31 cellular contexts compared by ENCODE assay signal in genomic region chr2:106704798-106705197, GRCh38.
"Had no signal": no experiment of that assay in that cellular context is flagged by ENCODE, and none has a peak within 500 bp of the region (broad histone marks: within the 10 kb centered on the region; RNA-seq: fewer than 3 reads in every experiment).

No MANE protein-coding gene starts in this region.

- ATAC-seq: naive thymus-derived CD4-positive, alpha-beta T cell; natural killer cell; psoas muscle; right cardiac atrium; sciatic nerve; stimulated activated memory B cell treated with anti-CD40 and anti-IgM and Interleukin-4, amounts not matched to agents 10 μg/mL and 1 μg/mL and 100 μg/mL, for 72 hours; stimulated activated naive CD8-positive, alpha-beta T cell treated with anti-CD3 and anti-CD28 coated beads, Interleukin-15, amount 100 ng/mL, for 72 hours; stimulated activated naive CD8-positive, alpha-beta T cell treated with anti-CD3 and anti-CD28 coated beads, Interleukin-15, Interleukin-2, amounts not matched to agents 100 U/mL and 50 U/mL, for 24 hours had no signal

- DNase-seq: naive thymus-derived CD4-positive, alpha-beta T cell; natural killer cell; occipital lobe; ovary; posterior cingulate gyrus; psoas muscle; right cardiac atrium; spleen; stimulated activated CD4-positive, alpha-beta T cell treated with anti-CD3 and anti-CD28 coated beads, Interleukin-12 subunit alpha, Interleukin-12 subunit beta, amount 100 ng/mL, for 4 hours; stimulated activated CD4-positive, alpha-beta T cell treated with anti-CD3 and anti-CD28 coated beads, Interleukin-1b, Interleukin-23, amount 100 ng/mL, for 48 hours; stimulated activated CD4-positive, alpha-beta T cell treated with anti-CD3 and anti-CD28 coated beads, Interleukin-4, amount 100 ng/mL, for 1 hour; stimulated activated CD4-positive, alpha-beta T cell treated with anti-CD3 and anti-CD28 coated beads, Interleukin-4, amount 100 ng/mL, for 4 hours; stimulated activated CD8-positive, alpha-beta memory T cell treated with anti-CD3 and anti-CD28 coated beads, Interleukin-4, amount 100 ng/mL, for 48 hours; stimulated activated naive CD4-positive, alpha-beta T cell; stimulated activated naive CD8-positive, alpha-beta T cell treated with anti-CD3 and anti-CD28 coated beads, Interleukin-15, amount 100 ng/mL, for 72 hours; stimulated activated naive CD8-positive, alpha-beta T cell treated with anti-CD3 and anti-CD28 coated beads, Interleukin-15, Interleukin-2, amounts not matched to agents 100 U/mL and 50 U/mL, for 24 hours; substantia nigra; thyroid gland; trophoblast cell; upper lobe of left lung had no signal

- H3K9me3 ChIP-seq: ovary, psoas muscle, spleen, suprapubic skin, thoracic aorta, thyroid gland, tibial nerve, upper lobe of left lung, vagina had no signal

- H3K4me3 ChIP-seq: neural progenitor cell, ovary, psoas muscle, skin epidermis, smooth muscle cell, spleen, suprapubic skin, thoracic aorta, thyroid gland, tibial nerve, upper lobe of left lung, vagina had no signal

- H3K4me1 ChIP-seq: neural progenitor cell, psoas muscle, spleen, upper lobe of left lung had no signal

- H3K36me3 ChIP-seq: neural progenitor cell, ovary, spleen, suprapubic skin, thoracic aorta, thyroid gland, tibial nerve, upper lobe of left lung, vagina had no signal

- H2AFZ ChIP-seq: neural progenitor cell, parathyroid adenoma had no signal

- H3K79me2 ChIP-seq: parathyroid adenoma had no signal

- H3K27me3 ChIP-seq: neural progenitor cell, ovary, spleen, suprapubic skin, thyroid gland, tibial nerve, upper lobe of left lung, vagina had no signal

- H3K9ac ChIP-seq: neural progenitor cell, parathyroid adenoma had no signal

- H3K27ac ChIP-seq: neural progenitor cell, ovary, parathyroid adenoma, psoas muscle, skin epidermis, spleen, suprapubic skin, thoracic aorta, thyroid gland, tibial nerve, upper lobe of left lung, vagina had no signal

- FAIRE-seq: urothelium cell line had no signal

- H3K4me2 ChIP-seq: neural progenitor cell, smooth muscle cell had no signal
